Comparison of ENCODE assay signal across 8 cellular contexts in the genomic region with DNA sequence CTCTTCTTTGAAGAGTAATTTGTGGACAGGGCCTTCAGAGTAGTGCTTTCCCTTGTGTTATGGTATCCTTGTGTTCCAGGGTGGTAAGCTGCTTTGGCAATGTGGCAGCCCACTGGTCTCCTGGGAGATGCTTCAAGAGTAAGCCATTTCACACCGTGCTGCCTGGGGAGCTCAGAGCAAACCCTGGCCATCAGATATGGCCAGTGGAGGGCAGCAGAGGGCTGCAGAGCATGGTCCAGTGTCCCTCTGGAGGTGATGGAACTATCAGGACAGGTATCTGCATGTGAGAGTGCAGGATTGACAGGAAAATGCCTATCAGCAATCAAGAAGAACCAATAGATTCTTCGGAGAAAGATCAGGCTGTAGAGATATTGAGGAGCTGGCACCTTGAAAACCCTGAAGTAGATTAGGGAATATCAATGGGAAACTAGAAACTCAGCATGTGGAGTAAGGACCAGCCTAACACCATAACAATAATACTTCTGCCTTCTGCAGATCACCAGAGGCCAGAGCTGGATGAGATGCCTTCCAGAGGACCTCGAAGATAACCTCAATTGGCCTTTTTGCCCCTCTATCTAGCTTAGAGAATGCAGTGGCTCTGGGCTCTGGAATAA.
A peak's percentile ranks its signal among the peaks of the same experiment; 100 is the strongest.
DNase-seq lines count a peak whose midpoint lies in the region; ATAC-seq and TF ChIP-seq lines count a peak whose summit lies in the region.

No MANE protein-coding gene starts in this region.

- H3K36me3 ChIP-seq in CD8-positive, alpha-beta memory T cell (ENCODE audit: insufficient read depth, low read length) = no peaks in the 10 kb centered on the region

- H3K27ac Mint-ChIP-seq in CD8-positive, alpha-beta memory T cell = no peak overlapping the region

- H3K27me3 Mint-ChIP-seq in CD8-positive, alpha-beta memory T cell = no peaks in the 10 kb centered on the region

- peak; percentile 60 for TF ChIP-seq CTCF in cardiac fibroblast (IDR thresholded peaks at IDR 0.05; ENCODE audit: low read depth, low read length)

- ATAC-seq in GM19463 (IDR thresholded peaks at IDR 0.05; ENCODE audit: unreplicated experiment) (peak; percentile 78), HG03460 (IDR thresholded peaks at IDR 0.05; ENCODE audit: unreplicated experiment) (peak; percentile 78)

- H3K4me3 ChIP-seq in cardiac fibroblast (replicated peaks in 1 of 2; ENCODE audit: low read depth in 2 of 2, low read length in 2 of 2) = no peak overlapping the region
- H3K4me3 ChIP-seq in CD8-positive, alpha-beta memory T cell (ENCODE audit: low read length) = no peak overlapping the region

- H3K27ac ChIP-seq in CD8-positive, alpha-beta memory T cell (ENCODE audit: low read depth, low read length) = no peak overlapping the region

- no peak overlapping the region for H3K4me3 Mint-ChIP-seq in CD8-positive, alpha-beta memory T cell

- H3K9me3 ChIP-seq in CD8-positive, alpha-beta memory T cell (ENCODE audit: low read length) = no peaks in the 10 kb centered on the region

- no peaks in the 10 kb centered on the region for H3K4me1 ChIP-seq in CD8-positive, alpha-beta memory T cell (ENCODE audit: insufficient read depth, low read length)

- peaks cover 0 to 12% (median 4%) of the 10 kb centered on the region in 5 donors for H3K9me3 Mint-ChIP-seq in CD8-positive, alpha-beta memory T cell

- DNase-seq in DMS79 treated with DMSO at 0.1 percent for 48 hours (lab: John Stamatoyannopoulos, UW) = peak; percentile 0
- DNase-seq in DMS79 (lab: John Stamatoyannopoulos, UW) = no peak
- peak; percentile 20 for DNase-seq in NCI-H526 treated with DMSO at 0.1 percent for 48 hours (lab: John Stamatoyannopoulos, UW)
- peak; percentile 10 to 11 for DNase-seq in cardiac fibroblast (ENCODE audit: low read depth in 2 of 2)
- DNase-seq in medulla oblongata (ENCODE audit: extremely low spot score) = peak; percentile 84
- no peak for DNase-seq in CD8-positive, alpha-beta memory T cell

- no peaks in the 10 kb centered on the region for H3K36me3 Mint-ChIP-seq in CD8-positive, alpha-beta memory T cell

- H3K27me3 ChIP-seq in CD8-positive, alpha-beta memory T cell (ENCODE audit: insufficient read depth, low read length, poor library complexity, severe bottlenecking) = no peaks in the 10 kb centered on the region

- POLR2A ChIA-PET in CD8-positive, alpha-beta memory T cell (lab: Charles Lee) = no interaction called here

- CTCF ChIA-PET in CD8-positive, alpha-beta memory T cell (lab: Charles Lee) = no interaction called here

- H3K4me1 Mint-ChIP-seq in CD8-positive, alpha-beta memory T cell = no peaks in the 10 kb centered on the region

Comparison
In these comparisons a context has a peak if more than half of its experiments do, and no peak if none do; other contexts are left out.
1. DNase-seq: peak in DMS79 treated with DMSO at 0.1 percent for 48 hours (single experiment), NCI-H526 treated with DMSO at 0.1 percent for 48 hours (single experiment), cardiac fibroblast (2 of 2) and medulla oblongata (single experiment); none in DMS79 (single experiment) and CD8-positive, alpha-beta memory T cell (0 of 5).